11 cellular contexts compared by ENCODE assay signal in the genomic region with DNA sequence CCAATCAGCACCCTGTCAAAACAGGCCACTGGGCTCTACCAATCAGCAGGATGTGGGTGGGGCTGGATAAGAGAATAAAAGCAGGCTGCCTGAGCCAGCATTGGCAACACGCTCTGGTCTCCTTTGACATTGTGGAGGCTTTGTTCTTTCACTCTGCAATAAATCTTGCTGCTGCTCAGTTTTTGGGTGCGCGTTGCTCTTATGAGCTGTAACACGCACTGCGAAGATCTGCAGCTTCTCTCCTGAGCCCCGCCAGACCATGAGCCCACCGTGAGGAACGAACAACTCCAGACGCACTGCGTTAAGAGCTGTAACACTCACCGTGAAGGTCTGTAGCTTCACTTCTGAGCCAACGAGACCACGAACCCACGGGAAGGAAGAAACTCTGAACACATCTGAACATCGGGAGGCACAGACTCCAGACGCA. TPM values are rescaled to one million over a fixed set of nuclear protein-coding genes. Genes with fewer than 3 reads are reported as not detected.
A peak's percentile ranks its signal among the peaks of the same experiment; 100 is the strongest.
DNase-seq lines count a peak whose midpoint lies in the region; ATAC-seq and TF ChIP-seq lines count a peak whose summit lies in the region.
"Had no signal": no experiment of that assay in that cellular context is flagged by ENCODE, and none has a peak within 500 bp of the region (broad histone marks: within the 10 kb centered on the region; RNA-seq: fewer than 3 reads in every experiment).

No MANE protein-coding gene starts in this region.

- 59 to 77% (median 63%) methylated on average over 14 to 16 of the region's 16 CpGs for WGBS in spleen, 5 donors

- peak; percentile 37 to 46 for ATAC-seq in activated T-cell treated with anti-CD3 and anti-CD28 coated beads, Interleukin-2, amount 50 U/mL, for 4 hours
- ATAC-seq in activated CD8-positive, alpha-beta T cell treated with anti-CD3 and anti-CD28 coated beads for 36 hours = peak; percentile 65

- H3K27ac Mint-ChIP-seq in activated CD8-positive, alpha-beta T cell treated with anti-CD3 and anti-CD28 coated beads for 36 hours = peak overlapping the region; percentile 43
- H3K27ac Mint-ChIP-seq: nephron had no signal

- H3K36me3 ChIP-seq in spleen (no peaks in the 10 kb centered on the region), BE2C (no peaks in the 10 kb centered on the region)
- H3K36me3 ChIP-seq: brain microvascular endothelial cell, uterus had no signal

- no peak for TF ChIP-seq CTCF in activated CD8-positive, alpha-beta T cell treated with anti-CD3 and anti-CD28 coated beads for 36 hours (IDR thresholded peaks at IDR 0.05)
- TF ChIP-seq CTCF in spleen (IDR thresholded peaks at IDR 0.05 in 8 of 11, conservative IDR thresholded peaks at IDR 0.05 in 3 of 11) = no peak
- no peak for TF ChIP-seq CTCF in BE2C (IDR thresholded peaks at IDR 0.05; ENCODE audit: low read depth, low read length)

- H3K4me1 ChIP-seq in spleen = no peaks in the 10 kb centered on the region
- no peaks in the 10 kb centered on the region for H3K4me1 ChIP-seq in BE2C
- H3K4me1 ChIP-seq: uterus had no signal

- DNase-seq in activated T-cell treated with anti-CD3 and anti-CD28 coated beads, Interleukin-2, amount 50 U/mL, for 4 hours = no peak
- DNase-seq in activated T-cell treated with anti-CD3 and anti-CD28 coated beads for 4 hours (no peak), spleen (peak; percentile 41), BE2C (no peak), SW 1271 (lab: John Stamatoyannopoulos, UW) (no peak)
- DNase-seq in activated CD8-positive, alpha-beta T cell treated with anti-CD3 and anti-CD28 coated beads for 36 hours = peak; percentile 59
- DNase-seq: brain microvascular endothelial cell, NCI-H1930, uterus had no signal

- no peak overlapping the region for H3K27ac ChIP-seq in spleen
- H3K27ac ChIP-seq: brain microvascular endothelial cell, skin epidermis, uterus had no signal

- intact Hi-C loops in activated CD8-positive, alpha-beta T cell treated with anti-CD3 and anti-CD28 coated beads for 36 hours (cut with micrococcal nuclease) = no loop called here
- intact Hi-C loops in spleen (cut with DNase I; ENCODE audit: low total_unique reads) = no loop called here

- TF ChIP-seq POLR2A in spleen (IDR thresholded peaks at IDR 0.05) = no peak

- H3K4me3 Mint-ChIP-seq in activated T-cell treated with anti-CD3 and anti-CD28 coated beads, Interleukin-2, amount 50 U/mL, for 4 hours = peak overlapping the region; percentile 47
- H3K4me3 Mint-ChIP-seq in activated CD8-positive, alpha-beta T cell treated with anti-CD3 and anti-CD28 coated beads for 36 hours = peak overlapping the region; percentile 56
- H3K4me3 Mint-ChIP-seq: nephron had no signal

- H3K4me1 Mint-ChIP-seq in activated T-cell treated with anti-CD3 and anti-CD28 coated beads, Interleukin-2, amount 50 U/mL, for 4 hours (ENCODE audit: low read depth) = peaks cover 5% of the 10 kb centered on the region
- H3K4me1 Mint-ChIP-seq in activated CD8-positive, alpha-beta T cell treated with anti-CD3 and anti-CD28 coated beads for 36 hours (ENCODE audit: low read depth) = peaks cover 8% of the 10 kb centered on the region
- H3K4me1 Mint-ChIP-seq: nephron had no signal

- POLR2A ChIA-PET in activated CD8-positive, alpha-beta T cell treated with anti-CD3 and anti-CD28 coated beads for 36 hours (lab: Charles Lee) = interaction anchor here (0.6 to 1.5 kb wide), 3 partner anchors 12 to 15 kb away, joined by 4 to 7 read pairs (median 4); a partner anchor contains a TSS

- H3K9me3 Mint-ChIP-seq in activated T-cell treated with anti-CD3 and anti-CD28 coated beads, Interleukin-2, amount 50 U/mL, for 4 hours = no peaks in the 10 kb centered on the region
- H3K9me3 Mint-ChIP-seq in activated CD8-positive, alpha-beta T cell treated with anti-CD3 and anti-CD28 coated beads for 36 hours = no peaks in the 10 kb centered on the region
- H3K9me3 Mint-ChIP-seq: nephron had no signal

- peak overlapping the region in 1 of 8 donors; percentile 15 for H3K4me3 ChIP-seq in spleen
- no peak overlapping the region for H3K4me3 ChIP-seq in BE2C (ENCODE audit: low read depth, low read length)
- H3K4me3 ChIP-seq: skin epidermis, uterus had no signal

- no peaks in the 10 kb centered on the region for H3K9me3 ChIP-seq in spleen
- no peaks in the 10 kb centered on the region for H3K9me3 ChIP-seq in BE2C
- H3K9me3 ChIP-seq: uterus had no signal

- CTCF ChIA-PET in activated CD8-positive, alpha-beta T cell treated with anti-CD3 and anti-CD28 coated beads for 36 hours (lab: Charles Lee) = interaction anchor here (0.6 to 1.5 kb wide), 5 partner anchors 10 to 160 kb away, joined by 3 to 4 read pairs (median 3); a partner anchor contains a TSS

- peaks cover 28% of the 10 kb centered on the region for H3K27me3 Mint-ChIP-seq in activated T-cell treated with anti-CD3 and anti-CD28 coated beads, Interleukin-2, amount 50 U/mL, for 4 hours (ENCODE audit: low read depth)
- peaks cover 10% of the 10 kb centered on the region for H3K27me3 Mint-ChIP-seq in activated CD8-positive, alpha-beta T cell treated with anti-CD3 and anti-CD28 coated beads for 36 hours

- H3K27me3 ChIP-seq in spleen (replicated peaks in 1 of 7) (peaks cover 0 to 85% (median 36%) of the 10 kb centered on the region in 7 donors), BE2C (no peaks in the 10 kb centered on the region)
- H3K27me3 ChIP-seq: brain microvascular endothelial cell, uterus had no signal

- no peaks in the 10 kb centered on the region for H3K36me3 Mint-ChIP-seq in activated T-cell treated with anti-CD3 and anti-CD28 coated beads, Interleukin-2, amount 50 U/mL, for 4 hours (ENCODE audit: insufficient read depth)
- H3K36me3 Mint-ChIP-seq in activated CD8-positive, alpha-beta T cell treated with anti-CD3 and anti-CD28 coated beads for 36 hours (ENCODE audit: low read depth) = no peaks in the 10 kb centered on the region

RNA-seq across cellular contexts. Expression of a gene that starts 8.4 kb away (rescaled TPM):
- under 1 TPM; 0.20 to 0.57 (median 0.40) TPM for total RNA-seq in activated T-cell treated with anti-CD3 and anti-CD28 coated beads, Interleukin-2, amount 50 U/mL, for 4 hours
- total RNA-seq in activated CD8-positive, alpha-beta T cell treated with anti-CD3 and anti-CD28 coated beads for 36 hours = not detected
- under 1 TPM in 2 of 7 donors, not detected in 5; 0.28 to 0.30 TPM for total RNA-seq in spleen
- under 1 TPM; 0.10 to 0.24 (median 0.15) TPM for polyA plus RNA-seq in spleen
- 19.7 TPM for polyA plus RNA-seq in BE2C (2012; ENCODE audit: insufficient read depth, insufficient read length, low read depth)

RNA-seq across cellular contexts. Expression of a gene that starts 14.9 kb away (rescaled TPM):
- 10 to 100 TPM; 46.5 to 54.4 (median 48.1) TPM for total RNA-seq in activated T-cell treated with anti-CD3 and anti-CD28 coated beads, Interleukin-2, amount 50 U/mL, for 4 hours
- 10 to 100 TPM; 35.9 to 38.8 TPM for total RNA-seq in activated CD8-positive, alpha-beta T cell treated with anti-CD3 and anti-CD28 coated beads for 36 hours
- 10 to 100 TPM; 40.5 to 61.9 (median 49.9) TPM for total RNA-seq in spleen
- 10 to 100 TPM; 29.6 to 50.6 (median 33.7) TPM for polyA plus RNA-seq in spleen
- polyA plus RNA-seq in BE2C (2012; ENCODE audit: insufficient read depth, insufficient read length, low read depth) = 335 TPM

RNA-seq across cellular contexts. Expression of a gene that starts 19.8 kb away (rescaled TPM):
- total RNA-seq in activated T-cell treated with anti-CD3 and anti-CD28 coated beads, Interleukin-2, amount 50 U/mL, for 4 hours = 10 to 100 TPM; 59.7 to 70.2 (median 63.3) TPM
- total RNA-seq in activated CD8-positive, alpha-beta T cell treated with anti-CD3 and anti-CD28 coated beads for 36 hours = 10 to 100 TPM; 55.2 to 56.7 TPM
- 10 to 100 TPM; 48.8 to 79.8 (median 59.0) TPM for total RNA-seq in spleen
- 10 to 100 TPM; 18.9 to 35.9 (median 28.7) TPM for polyA plus RNA-seq in spleen
- 171 TPM for polyA plus RNA-seq in BE2C (2012; ENCODE audit: insufficient read depth, insufficient read length, low read depth)

RNA-seq across cellular contexts. Expression of a gene that starts 44.0 kb away (rescaled TPM):
- 100 to 1,000 TPM; 185 to 199 (median 189) TPM for total RNA-seq in activated T-cell treated with anti-CD3 and anti-CD28 coated beads, Interleukin-2, amount 50 U/mL, for 4 hours
- total RNA-seq in activated CD8-positive, alpha-beta T cell treated with anti-CD3 and anti-CD28 coated beads for 36 hours = 100 to 1,000 TPM; 149 to 151 TPM
- total RNA-seq in spleen = 100 to 1,000 TPM in 5 of 7 donors, 10 to 100 TPM in 2; 85.4 to 123 (median 104) TPM
- polyA plus RNA-seq in spleen = 100 to 1,000 TPM in 2 of 3 donors, 10 to 100 TPM in 1; 78.0 to 116 (median 101) TPM
- polyA plus RNA-seq in BE2C (2012; ENCODE audit: insufficient read depth, insufficient read length, low read depth) = 486 TPM

RNA-seq across cellular contexts. Expression of a gene that starts 46.1 kb away (rescaled TPM):
- total RNA-seq in activated T-cell treated with anti-CD3 and anti-CD28 coated beads, Interleukin-2, amount 50 U/mL, for 4 hours = 1 to 10 TPM; 5.9 to 7.5 (median 6.9) TPM
- 10 to 100 TPM; 16.6 to 16.7 TPM for total RNA-seq in activated CD8-positive, alpha-beta T cell treated with anti-CD3 and anti-CD28 coated beads for 36 hours
- 10 to 100 TPM; 34.5 to 68.8 (median 49.9) TPM for total RNA-seq in spleen
- polyA plus RNA-seq in spleen = 10 to 100 TPM; 33.0 to 56.7 (median 50.3) TPM
- 50.8 TPM for polyA plus RNA-seq in BE2C (2012; ENCODE audit: insufficient read depth, insufficient read length, low read depth)

Comparison
In these comparisons a context has a peak if more than half of its experiments do, and no peak if none do; other contexts are left out.
1. DNase-seq: peak in activated CD8-positive, alpha-beta T cell treated with anti-CD3 and anti-CD28 coated beads for 36 hours (single experiment) and spleen (single experiment); none in activated T-cell treated with anti-CD3 and anti-CD28 coated beads, Interleukin-2, amount 50 U/mL, for 4 hours (single experiment), activated T-cell treated with anti-CD3 and anti-CD28 coated beads for 4 hours (single experiment), BE2C (single experiment) and SW 1271 (0 of 2).